In genomic region chr12:58443273-58443980, GRCh38 we compare ENCODE assay signal across 9 cellular contexts.
DNase-seq lines count a peak whose midpoint lies in the region; TF ChIP-seq lines count a peak whose summit lies in the region.
"Had no signal": no experiment of that assay in that cellular context is flagged by ENCODE, and none has a peak within 500 bp of the region (broad histone marks: within the 10 kb centered on the region; RNA-seq: fewer than 3 reads in every experiment).

No MANE protein-coding gene starts in this region.

- peak; percentile 49 for TF ChIP-seq CTCF in NB4 (IDR thresholded peaks at IDR 0.05; ENCODE audit: low read depth, low read length)
- peak; percentile 78 for TF ChIP-seq CTCF in epithelial cell of proximal tubule (conservative IDR thresholded peaks at IDR 0.05; ENCODE audit: low read depth, low read length)
- TF ChIP-seq CTCF in smooth muscle cell (IDR thresholded peaks at IDR 0.05; ENCODE audit: borderline replicate concordance, insufficient read depth, poor library complexity, severe bottlenecking), result peak; percentile 45

- no peaks in the 10 kb centered on the region for H3K9me3 ChIP-seq in smooth muscle cell (replicated peaks; ENCODE audit: low read depth)
- H3K9me3 ChIP-seq: pancreas had no signal

- H3K4me3 ChIP-seq in NB4 (ENCODE audit: low read depth, low read length), result no peak overlapping the region
- no peak overlapping the region for H3K4me3 ChIP-seq in epithelial cell of proximal tubule (ENCODE audit: low read depth, low read length)
- H3K4me3 ChIP-seq in smooth muscle cell, result no peak overlapping the region
- H3K4me3 ChIP-seq: pancreas had no signal

- no peaks in the 10 kb centered on the region for H3K36me3 ChIP-seq in smooth muscle cell (ENCODE audit: low read depth)
- H3K36me3 ChIP-seq: pancreas had no signal

- H3K27me3 ChIP-seq in smooth muscle cell (ENCODE audit: low read depth), result no peaks in the 10 kb centered on the region
- H3K27me3 ChIP-seq: pancreas had no signal

- H3K4me1 ChIP-seq in smooth muscle cell (ENCODE audit: low read depth), result no peaks in the 10 kb centered on the region
- H3K4me1 ChIP-seq: pancreas had no signal

- no peak overlapping the region for H3K9ac ChIP-seq in smooth muscle cell (ENCODE audit: low read depth)

- H3F3A ChIP-seq in smooth muscle cell (ENCODE audit: low read depth), result no peaks in the 10 kb centered on the region

- H4K20me1 ChIP-seq in smooth muscle cell (ENCODE audit: low read depth), result no peaks in the 10 kb centered on the region

- peak overlapping the region; percentile 64 for H3K4me2 ChIP-seq in smooth muscle cell

- no peak for TF ChIP-seq POLR2A in NB4 (IDR thresholded peaks at IDR 0.05; ENCODE audit: extremely low read depth, insufficient read length)

- H2AFZ ChIP-seq in smooth muscle cell (ENCODE audit: low read depth), result no peak overlapping the region

- DNase-seq in DMS 273 (lab: John Stamatoyannopoulos, UW; ENCODE audit: unreplicated experiment) (peak; percentile 35), DMS 273 treated with DMSO at 0.1 percent for 48 hours (lab: John Stamatoyannopoulos, UW) (no peak), H4 (ENCODE audit: low spot score) (peak; percentile 14), NB4 (ENCODE audit: low read depth) (peak; percentile 44), epithelial cell of proximal tubule (ENCODE audit: low read depth) (no peak), smooth muscle cell (lab: John Stamatoyannopoulos, UW; ENCODE audit: unreplicated experiment) (no peak), retina (no peak)
- DNase-seq in stimulated activated naive CD4-positive, alpha-beta T cell (lab: John Stamatoyannopoulos, UW), result no peak
- DNase-seq: pancreas had no signal

- H3K27ac ChIP-seq in smooth muscle cell (ENCODE audit: low read depth), result peak overlapping the region; percentile 65
- H3K27ac ChIP-seq: pancreas had no signal

- H3K79me2 ChIP-seq in smooth muscle cell (ENCODE audit: low read depth), result no peaks in the 10 kb centered on the region

Comparison
In these comparisons a context has a peak if more than half of its experiments do, and no peak if none do; other contexts are left out.
1. DNase-seq: peak in DMS 273 (single experiment), H4 (single experiment) and NB4 (single experiment); none in DMS 273 treated with DMSO at 0.1 percent for 48 hours (single experiment), epithelial cell of proximal tubule (single experiment), smooth muscle cell (single experiment), retina (single experiment) and stimulated activated naive CD4-positive, alpha-beta T cell (0 of 6).
2. Peak in every context shown above with its lines, with median percentiles within 50 percentile points of each other: CTCF ChIP-seq.